In the genomic region with DNA sequence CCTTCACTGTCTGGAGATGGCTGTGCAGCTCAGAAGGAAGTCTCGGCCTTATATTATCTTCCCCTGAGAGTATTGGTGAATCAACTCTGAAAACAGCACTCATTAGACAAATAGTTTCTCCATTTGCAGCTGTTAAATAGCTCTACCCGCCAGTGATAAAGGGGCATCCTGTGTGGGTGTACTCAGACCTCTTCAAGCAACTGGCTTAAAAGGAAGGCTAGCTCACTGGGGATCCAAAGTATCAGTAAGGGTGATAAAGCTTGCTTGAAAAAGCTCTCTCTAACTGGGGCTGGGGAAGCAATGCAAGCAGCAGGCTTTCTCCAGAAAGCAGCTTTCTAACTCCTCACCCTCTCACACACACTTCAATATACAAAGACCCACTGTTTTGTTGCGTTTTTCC, we compare ENCODE assay signal across 8 cellular contexts.
DNase-seq lines count a peak whose midpoint lies in the region; ATAC-seq and TF ChIP-seq lines count a peak whose summit lies in the region.

No MANE protein-coding gene starts in this region.

- peak overlapping the region in 3 of 5 donors; percentile 18 to 83 (median 58) for H3K4me3 Mint-ChIP-seq in immature natural killer cell

- peak; percentile 40 for DNase-seq in GM13976 (ENCODE audit: low spot score)
- peak; percentile 53 for DNase-seq in GM20000 (ENCODE audit: low spot score)
- no peak for DNase-seq in immature natural killer cell
- DNase-seq in HEK293T (ENCODE audit: extremely low spot score) = no peak
- DNase-seq in NCI-H1417 (lab: John Stamatoyannopoulos, UW) = no peak
- no peak for DNase-seq in NCI-H345 treated with DMSO at 0.1 percent for 48 hours (lab: John Stamatoyannopoulos, UW; ENCODE audit: unreplicated experiment)
- DNase-seq in midbrain (lab: John Stamatoyannopoulos, UW) = no peak

- no peaks in the 10 kb centered on the region for H3K9me3 Mint-ChIP-seq in immature natural killer cell

- peaks cover 6 to 19% (median 7%) of the 10 kb centered on the region in 3 donors for H3K27me3 Mint-ChIP-seq in immature natural killer cell (ENCODE audit: low read depth in 3 of 3)

- TF ChIP-seq CTCF in GM13976 (IDR thresholded peaks at IDR 0.05; ENCODE audit: borderline replicate concordance, control extremely low read depth, extremely low read depth, insufficient read depth, missing control alignments) (no peak), GM20000 (IDR thresholded peaks at IDR 0.05; ENCODE audit: extremely low read depth, missing control alignments) (no peak)

- in situ Hi-C loops in GM13976 (cut with MboI; ENCODE audit: low sequenced_read_pairs, unreplicated experiment) = no loop called here

- CTCF ChIA-PET in HEK293T (lab: Yijun Ruan, JAX) = interaction anchor here (0.6 kb wide), 1 partner anchor 570 kb away, joined by 3 read pairs; no protein-coding TSS in a partner anchor

- POLR2A ChIA-PET in HEK293T (lab: Yijun Ruan, JAX) = interaction anchor here (0.7 kb wide), 1 partner anchor 23 kb away, joined by 3 read pairs; no protein-coding TSS in a partner anchor

- ATAC-seq in HG03460 (IDR thresholded peaks at IDR 0.05; ENCODE audit: unreplicated experiment) = peak; percentile 33

- peaks cover 15 to 47% of the 10 kb centered on the region in 2 donors for H3K4me1 Mint-ChIP-seq in immature natural killer cell

- H3K27ac Mint-ChIP-seq in immature natural killer cell = peak overlapping the region in 1 of 6 donors; percentile 63

- H3K36me3 Mint-ChIP-seq in immature natural killer cell = no peaks in the 10 kb centered on the region

TF ChIP-seq in HEK293T, 16 proteins besides CTCF, POLR2A, EP300 and RAD21:
- TF ChIP-seq TARDBP (IDR thresholded peaks at IDR 0.05) = no peak
- TF ChIP-seq FOXA1 (IDR thresholded peaks at IDR 0.05) = no peak
- TF ChIP-seq ARNT (IDR thresholded peaks at IDR 0.05) = no peak
- TF ChIP-seq ZNF384 (IDR thresholded peaks at IDR 0.05) = no peak
- no peak for TF ChIP-seq BHLHE40 (IDR thresholded peaks at IDR 0.05; ENCODE audit: borderline replicate concordance)
- no peak for TF ChIP-seq FOXM1 (IDR thresholded peaks at IDR 0.05; ENCODE audit: borderline replicate concordance)
- TF ChIP-seq, protein P1, sequence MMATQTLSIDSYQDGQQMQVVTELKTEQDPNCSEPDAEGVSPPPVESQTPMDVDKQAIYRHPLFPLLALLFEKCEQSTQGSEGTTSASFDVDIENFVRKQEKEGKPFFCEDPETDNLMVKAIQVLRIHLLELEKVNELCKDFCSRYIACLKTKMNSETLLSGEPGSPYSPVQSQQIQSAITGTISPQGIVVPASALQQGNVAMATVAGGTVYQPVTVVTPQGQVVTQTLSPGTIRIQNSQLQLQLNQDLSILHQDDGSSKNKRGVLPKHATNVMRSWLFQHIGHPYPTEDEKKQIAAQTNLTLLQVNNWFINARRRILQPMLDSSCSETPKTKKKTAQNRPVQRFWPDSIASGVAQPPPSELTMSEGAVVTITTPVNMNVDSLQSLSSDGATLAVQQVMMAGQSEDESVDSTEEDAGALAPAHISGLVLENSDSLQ (IDR thresholded peaks at IDR 0.05) = no peak
- no peak for TF ChIP-seq NFRKB (IDR thresholded peaks at IDR 0.05)
- no peak for TF ChIP-seq ELF4 (IDR thresholded peaks at IDR 0.05)
- no peak for TF ChIP-seq HDGF (IDR thresholded peaks at IDR 0.05; ENCODE audit: borderline replicate concordance)
TF ChIP-seq in HEK293T: peak in this region for 0.

Comparison
In these comparisons a context has a peak if more than half of its experiments do, and no peak if none do; other contexts are left out.
1. DNase-seq: peak in GM13976 (single experiment) and GM20000 (single experiment); none in immature natural killer cell (0 of 3), HEK293T (single experiment), NCI-H1417 (0 of 3), NCI-H345 treated with DMSO at 0.1 percent for 48 hours (single experiment) and midbrain (single experiment).